Comparison of ENCODE assay signal across 18 cellular contexts in the genomic region with DNA sequence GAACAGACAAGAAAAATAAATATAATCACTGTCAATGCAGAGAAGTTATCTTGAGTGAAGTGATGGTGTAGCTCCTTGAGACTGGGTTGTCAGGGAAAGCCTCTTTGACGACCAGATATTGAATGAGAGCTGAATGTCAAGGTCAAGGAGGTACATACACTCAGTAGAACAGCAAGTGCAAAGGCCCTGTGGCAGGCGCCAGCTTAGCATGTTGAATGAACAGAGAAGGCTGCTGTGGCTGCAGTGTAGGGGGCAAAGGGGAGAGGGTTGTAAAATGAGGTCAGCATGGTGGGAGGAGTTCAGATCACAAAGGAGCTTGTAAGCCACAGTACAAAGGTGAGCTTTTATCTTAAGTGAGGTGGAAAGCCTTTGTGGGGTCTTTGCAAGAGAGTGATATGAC.
"Had no signal": no experiment of that assay in that cellular context is flagged by ENCODE, and none has a peak within 500 bp of the region (broad histone marks: within the 10 kb centered on the region; RNA-seq: fewer than 3 reads in every experiment).

No MANE protein-coding gene starts in this region.

- H3K4me3 Mint-ChIP-seq: activated CD4-positive, alpha-beta T cell treated with anti-CD3 and anti-CD28 coated beads, Interleukin-2, amount 10 ng/mL, durations not matched to agents 24 days and 14 days; activated naive CD8-positive, alpha-beta T cell; activated T-cell treated with anti-CD3 and anti-CD28 coated beads, Interleukin-2, amount 50 U/mL, for 4 hours; memory B cell; naive B cell; stimulated activated naive B cell treated with anti-CD40 and anti-IgM and Interleukin-4, amounts not matched to agents 10 μg/mL and 1 μg/mL and 100 μg/mL, for 72 hours had no signal

- H3K4me3 ChIP-seq: mucosa of descending colon, pancreas, thoracic aorta had no signal

- H3K27me3 ChIP-seq: pancreas had no signal

- H3K36me3 Mint-ChIP-seq: activated naive CD8-positive, alpha-beta T cell had no signal

- DNase-seq: activated CD4-positive, alpha-beta T cell treated with anti-CD3 and anti-CD28 coated beads, Interleukin-2, amount 10 ng/mL, durations not matched to agents 24 days and 14 days; activated CD8-positive, alpha-beta memory T cell treated with anti-CD3 and anti-CD28 coated beads, Interleukin-2, amount 50 U/mL, for 4 hours; activated gamma-delta T cell; activated T-cell treated with anti-CD3 and anti-CD28 coated beads, Interleukin-2, amount 50 U/mL, for 4 hours; amniotic stem cell; caudate nucleus; foreskin keratinocyte; glutamatergic neuron; left ventricle myocardium superior; mucosa of descending colon; naive B cell; stimulated activated naive B cell treated with anti-CD40 and anti-IgM and Interleukin-4, amounts not matched to agents 10 μg/mL and 1 μg/mL and 100 μg/mL, for 72 hours; T-helper 1 cell; T-helper 9 cell had no signal

- H3K27ac ChIP-seq: foreskin keratinocyte had no signal

- H3K27me3 Mint-ChIP-seq: activated naive CD8-positive, alpha-beta T cell; memory B cell; naive B cell; stimulated activated naive B cell treated with anti-CD40 and anti-IgM and Interleukin-4, amounts not matched to agents 10 μg/mL and 1 μg/mL and 100 μg/mL, for 72 hours had no signal

- H3K27ac Mint-ChIP-seq: activated CD4-positive, alpha-beta T cell treated with anti-CD3 and anti-CD28 coated beads, Interleukin-2, amount 10 ng/mL, durations not matched to agents 24 days and 14 days; activated naive CD8-positive, alpha-beta T cell; memory B cell; naive B cell; stimulated activated naive B cell treated with anti-CD40 and anti-IgM and Interleukin-4, amounts not matched to agents 10 μg/mL and 1 μg/mL and 100 μg/mL, for 72 hours had no signal

- ATAC-seq: activated T-cell treated with anti-CD3 and anti-CD28 coated beads, Interleukin-2, amount 50 U/mL, for 4 hours; foreskin keratinocyte; left ventricle myocardium superior; mucosa of descending colon; stimulated activated naive B cell treated with anti-CD40 and anti-IgM and Interleukin-4, amounts not matched to agents 10 μg/mL and 1 μg/mL and 100 μg/mL, for 72 hours had no signal

- H3K36me3 ChIP-seq: pancreas, thoracic aorta had no signal

- H3K9me3 Mint-ChIP-seq: activated CD4-positive, alpha-beta T cell treated with anti-CD3 and anti-CD28 coated beads, Interleukin-2, amount 10 ng/mL, durations not matched to agents 24 days and 14 days; activated T-cell treated with anti-CD3 and anti-CD28 coated beads, Interleukin-2, amount 50 U/mL, for 4 hours had no signal

- H3K9me3 ChIP-seq: mucosa of descending colon, pancreas, thoracic aorta had no signal
